In genomic region chr1:40258445-40258769, GRCh38 we compare ENCODE assay signal across 8 cellular contexts.
DNase-seq lines count a peak whose midpoint lies in the region; ATAC-seq lines count a peak whose summit lies in the region.

No MANE protein-coding gene starts in this region.

- peak overlapping the region; percentile 100 for H3K27ac Mint-ChIP-seq in central memory CD8-positive, alpha-beta T cell (ENCODE audit: low read depth)

- H3K9me3 Mint-ChIP-seq in central memory CD8-positive, alpha-beta T cell, result no peaks in the 10 kb centered on the region

- no peak for ATAC-seq in central memory CD8-positive, alpha-beta T cell (replicated peaks; ENCODE audit: extremely low read depth, poor library complexity, severe bottlenecking)
- ATAC-seq in GM21526 (IDR thresholded peaks at IDR 0.05; ENCODE audit: low FRiP score, unreplicated experiment) (no peak), HG02798 (IDR thresholded peaks at IDR 0.05; ENCODE audit: poor library complexity, unreplicated experiment) (no peak), GM21529 (IDR thresholded peaks at IDR 0.05; ENCODE audit: unreplicated experiment) (no peak)

- peak; percentile 9 for DNase-seq in CD1c-positive myeloid dendritic cell (ENCODE audit: extremely low spot score)
- no peak for DNase-seq in central memory CD8-positive, alpha-beta T cell (ENCODE audit: low spot score in 2 of 2)
- DNase-seq in NCI-H1105 (lab: John Stamatoyannopoulos, UW), result no peak

- H3K4me3 Mint-ChIP-seq in central memory CD8-positive, alpha-beta T cell, result peak overlapping the region; percentile 97

- H3K27me3 Mint-ChIP-seq in central memory CD8-positive, alpha-beta T cell, result no peaks in the 10 kb centered on the region

- H3K27me3 ChIP-seq in muscle layer of colon (ENCODE audit: control insufficient read depth in 1 of 2, insufficient read depth in 2 of 2, low read length in 2 of 2), result no peaks in the 10 kb centered on the region

- H3K9me3 ChIP-seq in KOPT-K1 (ENCODE audit: insufficient read depth, low read length, poor library complexity, severe bottlenecking) (no peaks in the 10 kb centered on the region), muscle layer of colon (ENCODE audit: low read length) (no peaks in the 10 kb centered on the region)

- H3K4me3 ChIP-seq in muscle layer of colon (ENCODE audit: low read depth in 1 of 2, low read length in 2 of 2), result peak overlapping the region; percentile 73 to 100

- H3K4me1 ChIP-seq in muscle layer of colon (ENCODE audit: insufficient read depth, low read length), result peaks cover 36% of the 10 kb centered on the region

- H3K27ac ChIP-seq in KOPT-K1 (ENCODE audit: low read depth, low read length, poor library complexity, severe bottlenecking) (peak overlapping the region; percentile 93), muscle layer of colon (ENCODE audit: low read depth, low read length) (peak overlapping the region; percentile 82)

- peaks cover 42% of the 10 kb centered on the region for H3K4me1 Mint-ChIP-seq in central memory CD8-positive, alpha-beta T cell

- peaks cover 34% of the 10 kb centered on the region for H3K36me3 Mint-ChIP-seq in central memory CD8-positive, alpha-beta T cell (ENCODE audit: insufficient read depth)

- peaks cover 39% of the 10 kb centered on the region for H3K36me3 ChIP-seq in KOPT-K1 (ENCODE audit: insufficient read depth, low read length)
- peaks cover 32% of the 10 kb centered on the region for H3K36me3 ChIP-seq in muscle layer of colon (ENCODE audit: insufficient read depth, low read length)

- peak overlapping the region; percentile 89 for H3K9ac ChIP-seq in muscle layer of colon (ENCODE audit: low read length)
